In the genomic region with DNA sequence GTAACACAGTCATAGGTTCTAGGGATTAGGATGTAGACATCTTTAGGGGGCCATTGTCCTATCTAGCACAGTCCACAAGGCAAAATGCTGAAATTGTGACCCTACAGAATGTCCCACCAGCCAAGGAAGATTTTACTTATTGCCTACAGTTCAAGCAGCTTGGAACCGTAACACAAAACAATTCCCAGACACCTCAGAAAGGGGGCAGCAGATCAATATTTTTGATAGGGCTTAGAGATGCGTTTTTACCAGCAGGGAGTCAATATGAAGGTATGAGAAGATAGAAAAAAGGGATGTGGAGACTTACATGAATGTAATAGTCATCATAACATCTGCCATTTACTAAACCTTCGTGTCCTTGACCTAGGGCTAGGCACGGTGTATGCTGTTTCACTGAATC, we compare ENCODE assay signal across 11 cellular contexts.
DNase-seq lines count a peak whose midpoint lies in the region; ATAC-seq and TF ChIP-seq lines count a peak whose summit lies in the region.
"Had no signal": no experiment of that assay in that cellular context is flagged by ENCODE, and none has a peak within 500 bp of the region (broad histone marks: within the 10 kb centered on the region; RNA-seq: fewer than 3 reads in every experiment).

No MANE protein-coding gene starts in this region.

- no peaks in the 10 kb centered on the region for H3K27me3 ChIP-seq in cardiac muscle cell
- H3K27me3 ChIP-seq: tibial nerve had no signal

- ATAC-seq in left ventricle myocardium superior = no peak
- ATAC-seq in stimulated activated naive B cell treated with anti-CD40 and anti-IgM and Interleukin-4, amounts not matched to agents 10 μg/mL and 1 μg/mL and 100 μg/mL, for 72 hours (replicated peaks) = peak; percentile 31 to 39
- ATAC-seq in GM21515 (IDR thresholded peaks at IDR 0.05; ENCODE audit: unreplicated experiment) = no peak

- H3K36me3 ChIP-seq in cardiac muscle cell = no peaks in the 10 kb centered on the region
- H3K36me3 ChIP-seq: tibial nerve had no signal

- H3K4me3 ChIP-seq in cardiac muscle cell = no peak overlapping the region
- H3K4me3 ChIP-seq: tibial nerve had no signal

- intact Hi-C loops in left ventricle myocardium superior (cut with micrococcal nuclease) = no loop called here

- H3K27ac Mint-ChIP-seq in stimulated activated naive B cell treated with anti-CD40 and anti-IgM and Interleukin-4, amounts not matched to agents 10 μg/mL and 1 μg/mL and 100 μg/mL, for 72 hours = no peak overlapping the region
- H3K27ac Mint-ChIP-seq: activated naive CD4-positive, alpha-beta T cell treated with anti-CD3 and anti-CD28 coated beads, Interleukin-2, amount 50 U/mL, for 24 hours had no signal

- H3K36me3 Mint-ChIP-seq in stimulated activated naive B cell treated with anti-CD40 and anti-IgM and Interleukin-4, amounts not matched to agents 10 μg/mL and 1 μg/mL and 100 μg/mL, for 72 hours = no peaks in the 10 kb centered on the region
- H3K36me3 Mint-ChIP-seq: activated naive CD4-positive, alpha-beta T cell treated with anti-CD3 and anti-CD28 coated beads, Interleukin-2, amount 50 U/mL, for 24 hours had no signal

- TF ChIP-seq CTCF in cardiac muscle cell (IDR thresholded peaks at IDR 0.05; ENCODE audit: low read depth, low read length) = peak; percentile 19

- no peak overlapping the region for H3K27ac ChIP-seq in cardiac muscle cell
- H3K27ac ChIP-seq: tibial nerve had no signal

- no peaks in the 10 kb centered on the region for H3K4me1 ChIP-seq in cardiac muscle cell (ENCODE audit: low read depth)

- H3K9me3 Mint-ChIP-seq in stimulated activated naive B cell treated with anti-CD40 and anti-IgM and Interleukin-4, amounts not matched to agents 10 μg/mL and 1 μg/mL and 100 μg/mL, for 72 hours = no peaks in the 10 kb centered on the region
- H3K9me3 Mint-ChIP-seq: activated naive CD4-positive, alpha-beta T cell treated with anti-CD3 and anti-CD28 coated beads, Interleukin-2, amount 50 U/mL, for 24 hours had no signal

- DNase-seq in cardiac muscle cell (ENCODE audit: low read depth in 1 of 2, low spot score in 1 of 2) (no peak), left ventricle myocardium superior (no peak), NAMALWA (ENCODE audit: low spot score) (peak; percentile 51), dermis blood vessel endothelial cell (peak; percentile 74), NCI-H1105 treated with DMSO at 0.1 percent for 48 hours (lab: John Stamatoyannopoulos, UW) (no peak), glomerular visceral epithelial cell (ENCODE audit: extremely low spot score) (no peak)
- peak; percentile 3 for DNase-seq in stimulated activated naive B cell treated with anti-CD40 and anti-IgM and Interleukin-4, amounts not matched to agents 10 μg/mL and 1 μg/mL and 100 μg/mL, for 72 hours
- DNase-seq: COR-L47 had no signal

- H3K9me3 ChIP-seq in cardiac muscle cell (ENCODE audit: low read depth) = no peaks in the 10 kb centered on the region
- H3K9me3 ChIP-seq: tibial nerve had no signal

- H3K27me3 Mint-ChIP-seq in stimulated activated naive B cell treated with anti-CD40 and anti-IgM and Interleukin-4, amounts not matched to agents 10 μg/mL and 1 μg/mL and 100 μg/mL, for 72 hours = no peaks in the 10 kb centered on the region
- H3K27me3 Mint-ChIP-seq: activated naive CD4-positive, alpha-beta T cell treated with anti-CD3 and anti-CD28 coated beads, Interleukin-2, amount 50 U/mL, for 24 hours had no signal

- H3K4me3 Mint-ChIP-seq in stimulated activated naive B cell treated with anti-CD40 and anti-IgM and Interleukin-4, amounts not matched to agents 10 μg/mL and 1 μg/mL and 100 μg/mL, for 72 hours = no peak overlapping the region
- H3K4me3 Mint-ChIP-seq: activated naive CD4-positive, alpha-beta T cell treated with anti-CD3 and anti-CD28 coated beads, Interleukin-2, amount 50 U/mL, for 24 hours had no signal

- no peaks in the 10 kb centered on the region for H3K4me1 Mint-ChIP-seq in stimulated activated naive B cell treated with anti-CD40 and anti-IgM and Interleukin-4, amounts not matched to agents 10 μg/mL and 1 μg/mL and 100 μg/mL, for 72 hours
- H3K4me1 Mint-ChIP-seq: activated naive CD4-positive, alpha-beta T cell treated with anti-CD3 and anti-CD28 coated beads, Interleukin-2, amount 50 U/mL, for 24 hours had no signal

Comparison
In these comparisons a context has a peak if more than half of its experiments do, and no peak if none do; other contexts are left out.
1. DNase-seq: peak in NAMALWA (single experiment), dermis blood vessel endothelial cell (single experiment) and stimulated activated naive B cell treated with anti-CD40 and anti-IgM and Interleukin-4, amounts not matched to agents 10 μg/mL and 1 μg/mL and 100 μg/mL, for 72 hours (single experiment); none in cardiac muscle cell (0 of 2), left ventricle myocardium superior (single experiment), NCI-H1105 treated with DMSO at 0.1 percent for 48 hours (single experiment) and glomerular visceral epithelial cell (single experiment).
2. ATAC-seq: peak in stimulated activated naive B cell treated with anti-CD40 and anti-IgM and Interleukin-4, amounts not matched to agents 10 μg/mL and 1 μg/mL and 100 μg/mL, for 72 hours (2 of 2); none in left ventricle myocardium superior (single experiment) and GM21515 (single experiment).